In genomic region chr19:1875646-1876493, GRCh38 we compare ENCODE assay signal across 8 cellular contexts. TPM values are rescaled to one million over a fixed set of nuclear protein-coding genes. Genes with fewer than 3 reads are reported as not detected.
A peak's percentile ranks its signal among the peaks of the same experiment; 100 is the strongest.
DNase-seq lines count a peak whose midpoint lies in the region; ATAC-seq and TF ChIP-seq lines count a peak whose summit lies in the region.

No MANE protein-coding gene starts in this region.

- TF ChIP-seq CTCF in GM12865 (IDR thresholded peaks at IDR 0.05; ENCODE audit: insufficient read depth, low read depth, low read length, missing control alignments) (no peak), left ventricle myocardium inferior (IDR thresholded peaks at IDR 0.05; ENCODE audit: borderline replicate concordance) (no peak), progenitor cell of endocrine pancreas (IDR thresholded peaks at IDR 0.05; ENCODE audit: unreplicated experiment) (no peak)

- POLR2A ChIA-PET in T-cell (lab: Charles Lee), result interaction anchor here (0.6 to 1.3 kb wide), 2 partner anchors 166 to 1248 kb away, joined by 3 read pairs; no protein-coding TSS in a partner anchor

- no peaks in the 10 kb centered on the region for H3K27me3 ChIP-seq in left ventricle myocardium inferior (ENCODE audit: low read depth)

- peak overlapping the region; percentile 97 for H3K4me3 ChIP-seq in GM12865 (ENCODE audit: low read depth, low read length)
- H3K4me3 ChIP-seq in left ventricle myocardium inferior, result peak overlapping the region; percentile 99
- H3K4me3 ChIP-seq in urinary bladder (ENCODE audit: low read depth, low read length), result peak overlapping the region; percentile 73

- WGBS in urinary bladder, result 1% methylated on average over 87 of the region's 87 CpGs

- H3K36me3 ChIP-seq in left ventricle myocardium inferior (peaks cover 3% of the 10 kb centered on the region), urinary bladder (ENCODE audit: insufficient read depth) (no peaks in the 10 kb centered on the region)

- H3K27ac Mint-ChIP-seq in T-cell, result peak overlapping the region; percentile 94 to 96
- H3K27ac Mint-ChIP-seq in progenitor cell of endocrine pancreas, result peak overlapping the region; percentile 91

- intact Hi-C loops in left ventricle myocardium inferior (cut with micrococcal nuclease), result no loop called here

- H3K9me3 Mint-ChIP-seq in T-cell (no peaks in the 10 kb centered on the region), progenitor cell of endocrine pancreas (ENCODE audit: low read depth) (no peaks in the 10 kb centered on the region)

- no peaks in the 10 kb centered on the region for H3K9me3 ChIP-seq in left ventricle myocardium inferior (replicated peaks)

- H3K4me1 ChIP-seq in left ventricle myocardium inferior, result peaks cover 70% of the 10 kb centered on the region
- H3K4me1 ChIP-seq in urinary bladder (ENCODE audit: insufficient read depth), result no peaks in the 10 kb centered on the region

- CTCF ChIA-PET in T-cell (lab: Charles Lee), result interaction anchor here in 1 of 2 donors (0.6 to 0.9 kb wide), 3 partner anchors 11 to 1220 kb away, joined by 3 to 4 read pairs (median 3); no protein-coding TSS in a partner anchor

- H3K36me3 Mint-ChIP-seq in T-cell (no peaks in the 10 kb centered on the region), progenitor cell of endocrine pancreas (ENCODE audit: insufficient read depth) (no peaks in the 10 kb centered on the region)

- H3K27me3 Mint-ChIP-seq in T-cell (no peaks in the 10 kb centered on the region), progenitor cell of endocrine pancreas (no peaks in the 10 kb centered on the region)

- H3K27ac ChIP-seq in left ventricle myocardium inferior (replicated peaks), result peak overlapping the region; percentile 98
- peak overlapping the region; percentile 91 for H3K27ac ChIP-seq in urinary bladder (ENCODE audit: low read depth)

- DNase-seq in GM12865 (ENCODE audit: low read depth) (peak; percentile 96), NCI-H1417 treated with DMSO at 0.1 percent for 48 hours (lab: John Stamatoyannopoulos, UW) (peak; percentile 44), T-cell (peak; percentile 68 to 90 (median 82)), amniotic epithelial cell (ENCODE audit: low read depth) (peak; percentile 76), left ventricle myocardium inferior (peak; percentile 93), progenitor cell of endocrine pancreas (ENCODE audit: low spot score, unreplicated experiment) (peak; percentile 76)

- H3K4me3 Mint-ChIP-seq in T-cell, result peak overlapping the region; percentile 95 to 99 (median 98)
- peak overlapping the region; percentile 93 for H3K4me3 Mint-ChIP-seq in progenitor cell of endocrine pancreas (ENCODE audit: low read depth)

- ATAC-seq in HG02678 (IDR thresholded peaks at IDR 0.05; ENCODE audit: unreplicated experiment) (peak; percentile 88), T-cell (replicated peaks in 1 of 4) (peak; percentile 87 to 94 (median 94))

- H3K4me1 Mint-ChIP-seq in T-cell (peaks cover 32 to 48% (median 35%) of the 10 kb centered on the region in 3 donors), progenitor cell of endocrine pancreas (ENCODE audit: low read depth) (peaks cover 20% of the 10 kb centered on the region)

RNA-seq across cellular contexts. Expression of gene ABHD17A, which starts 9.4 kb away (rescaled TPM):
- total RNA-seq in T-cell, result 100 to 1,000 TPM; 136 to 185 (median 151) TPM
- total RNA-seq in left ventricle myocardium inferior, result 55.6 TPM
- 46.5 and 48.8 TPM in 2 replicates for total RNA-seq in progenitor cell of endocrine pancreas
- total RNA-seq in urinary bladder, result 41.9 TPM
- 99.7 TPM for polyA plus RNA-seq in urinary bladder

RNA-seq across cellular contexts. Expression of gene KLF16, which starts 12.5 kb away (rescaled TPM):
- total RNA-seq in T-cell (10 to 100 TPM; 29.8 to 61.4 (median 32.7) TPM), left ventricle myocardium inferior (6.4 TPM), progenitor cell of endocrine pancreas (13.2 and 13.5 TPM in 2 replicates), urinary bladder (3.6 TPM)
- polyA plus RNA-seq in urinary bladder, result 17.6 TPM

RNA-seq across cellular contexts. Expression of gene REXO1, which starts 27.6 kb away (rescaled TPM):
- total RNA-seq in T-cell, result 10 to 100 TPM; 68.4 to 97.5 (median 78.7) TPM
- 17.7 TPM for total RNA-seq in left ventricle myocardium inferior
- 42.8 and 44.6 TPM in 2 replicates for total RNA-seq in progenitor cell of endocrine pancreas
- 7.9 TPM for total RNA-seq in urinary bladder
- 20.5 TPM for polyA plus RNA-seq in urinary bladder

RNA-seq across cellular contexts. Expression of gene ADAT3, which starts 29.3 kb away (rescaled TPM):
- 10 to 100 TPM in 1 of 5 donors, 1 to 10 TPM in 4; 6.0 to 16.1 (median 7.7) TPM for total RNA-seq in T-cell
- 1.8 TPM for total RNA-seq in left ventricle myocardium inferior
- 14.1 and 16.2 TPM in 2 replicates for total RNA-seq in progenitor cell of endocrine pancreas
- 1.4 TPM for total RNA-seq in urinary bladder
- 4.3 TPM for polyA plus RNA-seq in urinary bladder

RNA-seq across cellular contexts. Expression of gene SCAMP4, which starts 29.3 kb away (rescaled TPM):
- total RNA-seq in T-cell (10 to 100 TPM; 24.8 to 49.2 (median 27.5) TPM), left ventricle myocardium inferior (16.2 TPM), progenitor cell of endocrine pancreas (101 and 102 TPM in 2 replicates), urinary bladder (16.2 TPM)
- 45.2 TPM for polyA plus RNA-seq in urinary bladder

Comparison
In these comparisons a context has a peak if more than half of its experiments do, and no peak if none do; other contexts are left out.
1. Peak in every context shown above with its lines: DNase-seq, ATAC-seq, H3K4me3 ChIP-seq and H3K27ac ChIP-seq.
2. DNase-seq: peak in every context shown above with its lines; median percentile 96 in GM12865; 93 in left ventricle myocardium inferior; 82 in T-cell; 76 in amniotic epithelial cell; 76 in progenitor cell of endocrine pancreas; 44 in NCI-H1417 treated with DMSO at 0.1 percent for 48 hours.